1 cellular context compared by ENCODE assay signal in the genomic region with DNA sequence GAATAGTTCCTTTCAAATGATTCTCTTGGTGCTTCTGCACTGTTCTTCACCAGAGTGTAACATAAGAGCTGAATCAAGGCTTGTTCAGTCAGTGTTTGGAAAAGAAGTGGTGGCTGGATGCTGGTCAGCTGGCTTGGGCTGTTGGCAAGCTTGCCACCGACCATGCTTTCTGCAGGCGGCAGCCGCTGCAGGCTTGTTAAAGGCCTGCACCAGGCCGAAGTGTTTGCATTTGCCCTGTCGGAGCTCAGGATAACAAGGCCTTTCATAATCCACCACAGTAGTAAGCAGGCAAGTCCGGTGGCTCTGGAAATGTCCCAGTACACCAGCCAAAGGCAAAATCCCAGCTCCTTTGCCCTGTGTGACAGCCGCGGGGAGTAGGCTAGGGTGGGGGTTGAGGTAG.
TF ChIP-seq lines count a peak whose summit lies in the region.

No MANE protein-coding gene starts in this region.

TF ChIP-seq in HepG2, 621 proteins besides CTCF, POLR2A, EP300 and RAD21 (continued from another document and continues in another):
- TF ChIP-seq, protein P1, sequence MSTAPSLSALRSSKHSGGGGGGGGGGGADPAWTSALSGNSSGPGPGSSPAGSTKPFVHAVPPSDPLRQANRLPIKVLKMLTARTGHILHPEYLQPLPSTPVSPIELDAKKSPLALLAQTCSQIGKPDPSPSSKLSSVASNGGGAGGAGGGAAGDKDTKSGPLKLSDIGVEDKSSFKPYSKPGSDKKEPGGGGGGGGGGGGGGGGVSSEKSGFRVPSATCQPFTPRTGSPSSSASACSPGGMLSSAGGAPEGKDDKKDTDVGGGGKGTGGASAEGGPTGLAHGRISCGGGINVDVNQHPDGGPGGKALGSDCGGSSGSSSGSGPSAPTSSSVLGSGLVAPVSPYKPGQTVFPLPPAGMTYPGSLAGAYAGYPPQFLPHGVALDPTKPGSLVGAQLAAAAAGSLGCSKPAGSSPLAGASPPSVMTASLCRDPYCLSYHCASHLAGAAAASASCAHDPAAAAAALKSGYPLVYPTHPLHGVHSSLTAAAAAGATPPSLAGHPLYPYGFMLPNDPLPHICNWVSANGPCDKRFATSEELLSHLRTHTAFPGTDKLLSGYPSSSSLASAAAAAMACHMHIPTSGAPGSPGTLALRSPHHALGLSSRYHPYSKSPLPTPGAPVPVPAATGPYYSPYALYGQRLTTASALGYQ (CRISPR knock-in tag; IDR thresholded peaks at IDR 0.05) = no peak
- TF ChIP-seq TP53 (CRISPR knock-in tag; conservative IDR thresholded peaks at IDR 0.05) = no peak
- no peak for TF ChIP-seq ZNF160 (CRISPR knock-in tag; IDR thresholded peaks at IDR 0.05)
- TF ChIP-seq ZFP36L2 (CRISPR knock-in tag; IDR thresholded peaks at IDR 0.05) = no peak
- no peak for TF ChIP-seq PATZ1 (CRISPR knock-in tag; IDR thresholded peaks at IDR 0.05)
- no peak for TF ChIP-seq MXD4 (CRISPR knock-in tag; IDR thresholded peaks at IDR 0.05)
- no peak for TF ChIP-seq NR1H2 (CRISPR knock-in tag; IDR thresholded peaks at IDR 0.05; ENCODE audit: borderline replicate concordance, low read depth)
- TF ChIP-seq ZNF441 (CRISPR knock-in tag; IDR thresholded peaks at IDR 0.05; ENCODE audit: borderline replicate concordance) = no peak
- TF ChIP-seq NFKB2 (CRISPR knock-in tag; IDR thresholded peaks at IDR 0.05; ENCODE audit: borderline replicate concordance) = peak; percentile 63; the same call in 1 of the 2 replicates
- no peak for TF ChIP-seq ZFYVE20 (CRISPR knock-in tag; IDR thresholded peaks at IDR 0.05; ENCODE audit: borderline replicate concordance, low read depth)
- 0 out of 2 replicates have a peak, but pooled peaks have one; percentile 20 for TF ChIP-seq ZFP91 (CRISPR knock-in tag; IDR thresholded peaks at IDR 0.05; ENCODE audit: borderline replicate concordance)
- peak; percentile 34; the same call in 1 of the 2 replicates for TF ChIP-seq ZNF598 (CRISPR knock-in tag; IDR thresholded peaks at IDR 0.05; ENCODE audit: borderline replicate concordance)
- no peak for TF ChIP-seq DNMT3B (CRISPR knock-in tag; conservative IDR thresholded peaks at IDR 0.05)
- TF ChIP-seq ZNF281 (CRISPR knock-in tag; IDR thresholded peaks at IDR 0.05; ENCODE audit: borderline replicate concordance) = no peak
- TF ChIP-seq ZKSCAN8 (CRISPR knock-in tag; IDR thresholded peaks at IDR 0.05; ENCODE audit: borderline replicate concordance) = no peak
- no peak for TF ChIP-seq XBP1 (CRISPR knock-in tag; IDR thresholded peaks at IDR 0.05)
- no peak for TF ChIP-seq ZNF879 (CRISPR knock-in tag; IDR thresholded peaks at IDR 0.05)
- no peak for TF ChIP-seq PBX3 (CRISPR knock-in tag; IDR thresholded peaks at IDR 0.05; ENCODE audit: borderline replicate concordance)
- peak; percentile 70; the same call in 1 of the 2 replicates for TF ChIP-seq ZNF614 (CRISPR knock-in tag; IDR thresholded peaks at IDR 0.05; ENCODE audit: borderline replicate concordance)
- TF ChIP-seq CREM (IDR thresholded peaks at IDR 0.05) = no peak
- TF ChIP-seq CREM (CRISPR knock-in tag; IDR thresholded peaks at IDR 0.05) = no peak
- no peak for TF ChIP-seq GATAD1 (CRISPR knock-in tag; IDR thresholded peaks at IDR 0.05)
- TF ChIP-seq ZNF235 (CRISPR knock-in tag; IDR thresholded peaks at IDR 0.05; ENCODE audit: borderline replicate concordance) = no peak
- TF ChIP-seq, protein P2, sequence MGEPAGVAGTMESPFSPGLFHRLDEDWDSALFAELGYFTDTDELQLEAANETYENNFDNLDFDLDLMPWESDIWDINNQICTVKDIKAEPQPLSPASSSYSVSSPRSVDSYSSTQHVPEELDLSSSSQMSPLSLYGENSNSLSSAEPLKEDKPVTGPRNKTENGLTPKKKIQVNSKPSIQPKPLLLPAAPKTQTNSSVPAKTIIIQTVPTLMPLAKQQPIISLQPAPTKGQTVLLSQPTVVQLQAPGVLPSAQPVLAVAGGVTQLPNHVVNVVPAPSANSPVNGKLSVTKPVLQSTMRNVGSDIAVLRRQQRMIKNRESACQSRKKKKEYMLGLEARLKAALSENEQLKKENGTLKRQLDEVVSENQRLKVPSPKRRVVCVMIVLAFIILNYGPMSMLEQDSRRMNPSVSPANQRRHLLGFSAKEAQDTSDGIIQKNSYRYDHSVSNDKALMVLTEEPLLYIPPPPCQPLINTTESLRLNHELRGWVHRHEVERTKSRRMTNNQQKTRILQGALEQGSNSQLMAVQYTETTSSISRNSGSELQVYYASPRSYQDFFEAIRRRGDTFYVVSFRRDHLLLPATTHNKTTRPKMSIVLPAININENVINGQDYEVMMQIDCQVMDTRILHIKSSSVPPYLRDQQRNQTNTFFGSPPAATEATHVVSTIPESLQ (CRISPR knock-in tag; conservative IDR thresholded peaks at IDR 0.05) = no peak
- TF ChIP-seq TBX2 (CRISPR knock-in tag; IDR thresholded peaks at IDR 0.05; ENCODE audit: borderline replicate concordance) = no peak; the same call in 1 of the 2 replicates
- TF ChIP-seq ZNF564 (CRISPR knock-in tag; IDR thresholded peaks at IDR 0.05) = no peak
- no peak for TF ChIP-seq ZNF496 (CRISPR knock-in tag; IDR thresholded peaks at IDR 0.05; ENCODE audit: insufficient replicate concordance)
- peak; percentile 73; the same call in 1 of the 2 replicates for TF ChIP-seq MYC (CRISPR knock-in tag; IDR thresholded peaks at IDR 0.05; ENCODE audit: borderline replicate concordance)
- TF ChIP-seq ISL2 (CRISPR knock-in tag; IDR thresholded peaks at IDR 0.05) = peak; percentile 42; the same call in 1 of the 2 replicates
- TF ChIP-seq RARA (CRISPR knock-in tag; IDR thresholded peaks at IDR 0.05) = no peak
- TF ChIP-seq, protein P3, sequence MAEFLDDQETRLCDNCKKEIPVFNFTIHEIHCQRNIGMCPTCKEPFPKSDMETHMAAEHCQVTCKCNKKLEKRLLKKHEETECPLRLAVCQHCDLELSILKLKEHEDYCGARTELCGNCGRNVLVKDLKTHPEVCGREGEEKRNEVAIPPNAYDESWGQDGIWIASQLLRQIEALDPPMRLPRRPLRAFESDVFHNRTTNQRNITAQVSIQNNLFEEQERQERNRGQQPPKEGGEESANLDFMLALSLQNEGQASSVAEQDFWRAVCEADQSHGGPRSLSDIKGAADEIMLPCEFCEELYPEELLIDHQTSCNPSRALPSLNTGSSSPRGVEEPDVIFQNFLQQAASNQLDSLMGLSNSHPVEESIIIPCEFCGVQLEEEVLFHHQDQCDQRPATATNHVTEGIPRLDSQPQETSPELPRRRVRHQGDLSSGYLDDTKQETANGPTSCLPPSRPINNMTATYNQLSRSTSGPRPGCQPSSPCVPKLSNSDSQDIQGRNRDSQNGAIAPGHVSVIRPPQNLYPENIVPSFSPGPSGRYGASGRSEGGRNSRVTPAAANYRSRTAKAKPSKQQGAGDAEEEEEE (CRISPR knock-in tag; IDR thresholded peaks at IDR 0.05; ENCODE audit: borderline replicate concordance) = no peak
- no peak for TF ChIP-seq PHF5A (CRISPR knock-in tag; IDR thresholded peaks at IDR 0.05; ENCODE audit: low read depth, unreplicated experiment)
- no peak for TF ChIP-seq SYNCRIP (IDR thresholded peaks at IDR 0.05; ENCODE audit: insufficient read depth, low read depth, low read length)
- no peak for TF ChIP-seq HBP1 (CRISPR knock-in tag; IDR thresholded peaks at IDR 0.05; ENCODE audit: low read depth)
- no peak for TF ChIP-seq CBFB (CRISPR knock-in tag; IDR thresholded peaks at IDR 0.05)
- TF ChIP-seq, protein P4, sequence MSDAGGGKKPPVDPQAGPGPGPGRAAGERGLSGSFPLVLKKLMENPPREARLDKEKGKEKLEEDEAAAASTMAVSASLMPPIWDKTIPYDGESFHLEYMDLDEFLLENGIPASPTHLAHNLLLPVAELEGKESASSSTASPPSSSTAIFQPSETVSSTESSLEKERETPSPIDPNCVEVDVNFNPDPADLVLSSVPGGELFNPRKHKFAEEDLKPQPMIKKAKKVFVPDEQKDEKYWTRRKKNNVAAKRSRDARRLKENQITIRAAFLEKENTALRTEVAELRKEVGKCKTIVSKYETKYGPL (CRISPR knock-in tag; IDR thresholded peaks at IDR 0.05) = no peak
- no peak for TF ChIP-seq MTA3 (CRISPR knock-in tag; IDR thresholded peaks at IDR 0.05)
